ENCODE assay signal across 25 cellular contexts in genomic region chr2:61543062-61543461, GRCh38. TPM values are rescaled to one million over a fixed set of nuclear protein-coding genes. Genes with fewer than 3 reads are reported as not detected.
DNase-seq lines count a peak whose midpoint lies in the region; TF ChIP-seq lines count a peak whose summit lies in the region.
"Had no signal": no experiment of that assay in that cellular context is flagged by ENCODE, and none has a peak within 500 bp of the region (broad histone marks: within the 10 kb centered on the region; RNA-seq: fewer than 3 reads in every experiment).

No MANE protein-coding gene starts in this region.

- BruUV-seq in Caco-2 (replicated peaks; lab: Mats Ljungman, UMichigan), result no TSS peak
- BruUV-seq in OCI-LY7 (replicated peaks; lab: Mats Ljungman, UMichigan), result no TSS peak

- H3K27me3 ChIP-seq in Caco-2 (replicated peaks; ENCODE audit: control insufficient read depth, insufficient read depth, low read length) (no peaks in the 10 kb centered on the region), endodermal cell (ENCODE audit: control insufficient read depth, insufficient read depth, low read length, poor library complexity, severe bottlenecking) (no peaks in the 10 kb centered on the region), esophagus muscularis mucosa (no peaks in the 10 kb centered on the region), HAP-1 (ENCODE audit: low read depth) (no peaks in the 10 kb centered on the region)
- H3K27me3 ChIP-seq: foreskin keratinocyte, transverse colon had no signal

- H3K4me3 Mint-ChIP-seq in Caco-2 (ENCODE audit: unreplicated experiment) (no peak overlapping the region), endodermal cell (no peak overlapping the region)
- H3K4me3 Mint-ChIP-seq: CD8-positive, alpha-beta memory T cell; stimulated activated naive CD8-positive, alpha-beta T cell treated with anti-CD3 and anti-CD28 coated beads, Interleukin-15, amount 100 ng/mL, for 72 hours had no signal

- H3K9me3 Mint-ChIP-seq in Caco-2 (ENCODE audit: unreplicated experiment) (no peaks in the 10 kb centered on the region), endodermal cell (no peaks in the 10 kb centered on the region)
- H3K9me3 Mint-ChIP-seq: CD8-positive, alpha-beta memory T cell; stimulated activated naive CD8-positive, alpha-beta T cell treated with anti-CD3 and anti-CD28 coated beads, Interleukin-15, amount 100 ng/mL, for 72 hours had no signal

- no peaks in the 10 kb centered on the region for H3K4me1 Mint-ChIP-seq in Caco-2 (ENCODE audit: low read depth, unreplicated experiment)
- peaks cover 6% of the 10 kb centered on the region for H3K4me1 Mint-ChIP-seq in endodermal cell

- H3K4me3 ChIP-seq in Caco-2 (ENCODE audit: low read depth, low read length) (no peak overlapping the region), OCI-LY7 (ENCODE audit: low read depth, low read length, poor library complexity, severe bottlenecking) (no peak overlapping the region), endodermal cell (ENCODE audit: low read length) (no peak overlapping the region), esophagus muscularis mucosa (no peak overlapping the region), HAP-1 (no peak overlapping the region)
- H3K4me3 ChIP-seq: lower lobe of right lung, transverse colon had no signal

- no peak overlapping the region for H3K4me2 ChIP-seq in OCI-LY7 (ENCODE audit: low read length)
- H3K4me2 ChIP-seq: KMS-11 had no signal

- CTCF ChIA-PET in Caco-2 (lab: Charles Lee) (no interaction called here), OCI-LY7 (lab: Charles Lee; ENCODE audit: unreplicated experiment) (no interaction called here)

- H3K36me3 Mint-ChIP-seq in Caco-2 (ENCODE audit: insufficient read depth, unreplicated experiment) (peaks cover 13% of the 10 kb centered on the region), endodermal cell (ENCODE audit: low read depth) (no peaks in the 10 kb centered on the region)

- peak; percentile 45 for TF ChIP-seq CTCF in Caco-2 (IDR thresholded peaks at IDR 0.05; ENCODE audit: insufficient read depth in 1 of 2, low read depth in 1 of 2, low read length in 1 of 2, severe bottlenecking in 1 of 2, unreplicated experiment in 1 of 2)
- TF ChIP-seq CTCF in GM12872 (IDR thresholded peaks at IDR 0.05; ENCODE audit: insufficient read depth, low read depth, low read length), result peak; percentile 27; the same call in 1 of the 3 replicates
- TF ChIP-seq CTCF in OCI-LY7 (conservative IDR thresholded peaks at IDR 0.05; ENCODE audit: low read length), result peak; percentile 78
- peak; percentile 60 for TF ChIP-seq CTCF in endodermal cell (conservative IDR thresholded peaks at IDR 0.05)
- TF ChIP-seq CTCF in esophagus muscularis mucosa (IDR thresholded peaks at IDR 0.05), result no peak

- peaks cover 7% of the 10 kb centered on the region; the same call in 1 of the 2 replicates for H3K79me2 ChIP-seq in OCI-LY7 (ENCODE audit: insufficient read depth, low read depth, low read length)

- no peaks in the 10 kb centered on the region for H3K27me3 Mint-ChIP-seq in Caco-2 (ENCODE audit: insufficient read depth, unreplicated experiment)
- no peaks in the 10 kb centered on the region for H3K27me3 Mint-ChIP-seq in endodermal cell (ENCODE audit: insufficient read depth)
- H3K27me3 Mint-ChIP-seq: stimulated activated naive CD8-positive, alpha-beta T cell treated with anti-CD3 and anti-CD28 coated beads, Interleukin-15, amount 100 ng/mL, for 72 hours had no signal

- H2AFZ ChIP-seq in OCI-LY7 (ENCODE audit: low read length), result no peak overlapping the region

- no peaks in the 10 kb centered on the region for H3K36me3 ChIP-seq in Caco-2 (ENCODE audit: control insufficient read depth, insufficient read depth, low read length)
- H3K36me3 ChIP-seq in OCI-LY7 (ENCODE audit: insufficient read depth, low read length), result no peaks in the 10 kb centered on the region
- H3K36me3 ChIP-seq in endodermal cell (ENCODE audit: control insufficient read depth, insufficient read depth, low read length), result no peaks in the 10 kb centered on the region
- H3K36me3 ChIP-seq in esophagus muscularis mucosa, result no peaks in the 10 kb centered on the region
- H3K36me3 ChIP-seq in HAP-1 (replicated peaks), result no peaks in the 10 kb centered on the region
- H3K36me3 ChIP-seq: lower lobe of right lung, transverse colon had no signal

- H3K9me2 ChIP-seq in OCI-LY7 (ENCODE audit: insufficient read depth, low read length), result no peaks in the 10 kb centered on the region

- DNase-seq in Caco-2, result peak in 1 of 2 experiments; percentile 22
- DNase-seq in OCI-LY7 (ENCODE audit: low spot score), result peak; percentile 53
- DNase-seq in endodermal cell, result no peak
- no peak for DNase-seq in esophagus muscularis mucosa (ENCODE audit: extremely low spot score)
- DNase-seq in HAP-1 (ENCODE audit: low spot score in 2 of 2), result no peak
- DNase-seq in activated CD4-positive, CD25-positive, alpha-beta regulatory T cell treated with anti-CD3 and anti-CD28 coated beads, Interleukin-2, amount 50 U/mL, for 72 hours, result no peak
- DNase-seq: activated CD4-positive, alpha-beta T cell treated with anti-CD3 and anti-CD28 coated beads, Interleukin-2, amount 50 U/mL, for 4 hours; activated gamma-delta T cell treated with Interleukin-2 at 50 U/mL for 16 hours; amygdala; CD8-positive, alpha-beta memory T cell; DMS79 treated with DMSO at 0.1 percent for 48 hours; foreskin keratinocyte; GOT3; hypothalamus; kidney; lower lobe of right lung; NCI-H1092 treated with DMSO at 0.1 percent for 48 hours; NCI-H2081 treated with DMSO at 0.1 percent for 48 hours; NCI-H524; SHP77 treated with DMSO at 0.1 percent for 48 hours; stimulated activated CD4-positive, alpha-beta T cell treated with anti-CD3 and anti-CD28 coated beads, Interleukin-4, amount 100 ng/mL, for 4 hours; stimulated activated naive CD8-positive, alpha-beta T cell treated with anti-CD3 and anti-CD28 coated beads, Interleukin-15, amount 100 ng/mL, for 72 hours; transverse colon had no signal

- intact Hi-C loops in Caco-2 (cut with micrococcal nuclease; ENCODE audit: unreplicated experiment) (no loop called here), OCI-LY7 (cut with micrococcal nuclease; ENCODE audit: unreplicated experiment) (no loop called here), esophagus muscularis mucosa (cut with DNase I) (no loop called here)

- TF ChIP-seq POLR2A in esophagus muscularis mucosa (IDR thresholded peaks at IDR 0.05; ENCODE audit: low read depth), result no peak

- TF ChIP-seq EP300 in esophagus muscularis mucosa (IDR thresholded peaks at IDR 0.05), result no peak

- H3K27ac Mint-ChIP-seq in Caco-2 (ENCODE audit: unreplicated experiment), result no peak overlapping the region
- no peak overlapping the region for H3K27ac Mint-ChIP-seq in endodermal cell
- H3K27ac Mint-ChIP-seq: stimulated activated naive CD8-positive, alpha-beta T cell treated with anti-CD3 and anti-CD28 coated beads, Interleukin-15, amount 100 ng/mL, for 72 hours had no signal

- H3K4me1 ChIP-seq in Caco-2 (no peaks in the 10 kb centered on the region), OCI-LY7 (ENCODE audit: insufficient read depth, low read length, poor library complexity, severe bottlenecking) (peaks cover 13% of the 10 kb centered on the region), endodermal cell (ENCODE audit: control insufficient read depth, insufficient read depth, low read length) (peaks cover 4% of the 10 kb centered on the region), esophagus muscularis mucosa (peaks cover 5 to 12% (median 9%) of the 10 kb centered on the region in 4 donors), HAP-1 (peaks cover 12% of the 10 kb centered on the region)

- H4K20me1 ChIP-seq in OCI-LY7 (ENCODE audit: insufficient read depth, low read length), result no peaks in the 10 kb centered on the region

- H3K27ac ChIP-seq in OCI-LY7 (ENCODE audit: low read depth, low read length, poor library complexity, severe bottlenecking), result no peak overlapping the region
- H3K27ac ChIP-seq in endodermal cell (ENCODE audit: low read depth, low read length), result no peak overlapping the region
- no peak overlapping the region for H3K27ac ChIP-seq in esophagus muscularis mucosa (replicated peaks in 1 of 4)
- H3K27ac ChIP-seq: foreskin keratinocyte, KMS-11, lower lobe of right lung, transverse colon had no signal

- no peak overlapping the region for H3K9ac ChIP-seq in endodermal cell (ENCODE audit: extremely low read depth, low read length, poor library complexity, severe bottlenecking)
- H3K9ac ChIP-seq: KMS-11 had no signal

- POLR2A ChIA-PET in Caco-2 (lab: Charles Lee), result no interaction called here
- POLR2A ChIA-PET in OCI-LY7 (lab: Charles Lee), result interaction anchor here (0.7 to 0.9 kb wide), 2 partner anchors 90 to 229 kb away, joined by 3 to 4 read pairs; no protein-coding TSS in a partner anchor

- no CpG with 5 or more reads among the region's 2 CpGs for WGBS in endodermal cell (ENCODE audit: insufficient coverage in 1 of 2, insufficient read length in 1 of 2), 2 experiments
- WGBS in esophagus muscularis mucosa, result 89% methylated on average over 2 of the region's 2 CpGs

- no peaks in the 10 kb centered on the region for H3K9me3 ChIP-seq in Caco-2
- H3K9me3 ChIP-seq in OCI-LY7 (ENCODE audit: low read length), result no peaks in the 10 kb centered on the region
- H3K9me3 ChIP-seq in endodermal cell (ENCODE audit: control insufficient read depth, low read length), result no peaks in the 10 kb centered on the region
- H3K9me3 ChIP-seq in esophagus muscularis mucosa, result no peaks in the 10 kb centered on the region
- no peaks in the 10 kb centered on the region for H3K9me3 ChIP-seq in HAP-1
- H3K9me3 ChIP-seq: lower lobe of right lung, transverse colon had no signal

- in situ Hi-C loops in HAP-1 (cut with MboI; ENCODE audit: low sequenced_read_pairs), result no loop called here

RNA-seq across cellular contexts. Expression of gene XPO1, which starts 4.9 kb away (rescaled TPM):
- total RNA-seq in Caco-2 (2022) (218 and 241 TPM in 2 replicates), OCI-LY7 (2022) (287 and 303 TPM in 2 replicates), endodermal cell (100 to 1,000 TPM; 264 to 315 TPM), esophagus muscularis mucosa (100 to 1,000 TPM in 1 of 4 donors, 10 to 100 TPM in 3; 55.8 to 117 (median 65.4) TPM)
- total RNA-seq in OCI-LY7 (2014; rRNA removed; shearing (Covaris generic)), result 164 and 177 TPM in 2 replicates
- 236 TPM for polyA plus RNA-seq in endodermal cell (2013, experiment 1 of 2)
- polyA plus RNA-seq in endodermal cell (2013, experiment 2 of 2), result 213 TPM

Comparison
In these comparisons a context has a peak if more than half of its experiments do, and no peak if none do; other contexts are left out.
1. CTCF ChIP-seq: peak in Caco-2 (2 of 2), GM12872 (single experiment), OCI-LY7 (single experiment) and endodermal cell (single experiment); none in esophagus muscularis mucosa (0 of 3).